17 cellular contexts compared by ENCODE assay signal in the genomic region with DNA sequence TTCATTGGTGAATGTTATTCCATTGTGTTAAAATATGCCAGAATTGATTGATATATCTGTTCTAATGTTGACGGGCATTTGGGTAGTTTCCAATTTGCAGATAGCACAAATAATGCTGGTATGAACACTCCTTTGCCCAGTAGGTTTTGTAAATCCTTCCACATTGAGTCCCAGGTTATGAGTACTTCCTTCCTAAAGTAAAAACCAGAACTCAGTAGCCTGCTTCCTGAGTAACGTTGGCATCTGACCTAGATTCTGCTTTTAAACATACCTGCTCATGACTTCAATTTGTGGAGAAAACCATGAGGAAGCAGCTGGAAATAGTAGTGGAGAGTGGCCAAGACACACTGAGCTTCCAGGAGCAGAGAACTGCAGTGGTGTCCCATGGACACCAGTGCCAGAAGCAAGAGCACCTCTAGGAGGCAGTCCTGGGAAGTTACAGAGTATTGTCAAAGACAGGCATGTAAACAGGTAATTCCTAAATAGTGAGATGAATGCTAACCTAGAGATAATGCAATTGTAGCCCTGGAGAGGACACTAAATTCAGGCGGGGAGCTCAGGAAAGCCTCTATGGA. TPM values are rescaled to one million over a fixed set of nuclear protein-coding genes. Genes with fewer than 3 reads are reported as not detected.
DNase-seq lines count a peak whose midpoint lies in the region; ATAC-seq and TF ChIP-seq lines count a peak whose summit lies in the region.
"Had no signal": no experiment of that assay in that cellular context is flagged by ENCODE, and none has a peak within 500 bp of the region (broad histone marks: within the 10 kb centered on the region; RNA-seq: fewer than 3 reads in every experiment).

No MANE protein-coding gene starts in this region.

- H3K27me3 ChIP-seq in A673 (replicated peaks; ENCODE audit: insufficient read depth, low read depth, low read length, poor library complexity), result no peaks in the 10 kb centered on the region
- H3K27me3 ChIP-seq: BLaER1 treated with 17β-estradiol and CSF1 and Interleukin-3, amounts not matched to agents 10 nM and 100 nM had no signal

- peak; percentile 45 for TF ChIP-seq CTCF in A673 (conservative IDR thresholded peaks at IDR 0.05; ENCODE audit: low read depth, low read length)
- TF ChIP-seq CTCF in GM12865 (IDR thresholded peaks at IDR 0.05; ENCODE audit: insufficient read depth, low read depth, low read length, missing control alignments), result peak; percentile 16
- TF ChIP-seq CTCF in OCI-LY7 (conservative IDR thresholded peaks at IDR 0.05; ENCODE audit: low read length), result 0 out of 2 replicates have a peak, but pooled peaks have one; percentile 20
- peak; percentile 8 for TF ChIP-seq CTCF in fibroblast of the aortic adventitia (IDR thresholded peaks at IDR 0.05; ENCODE audit: insufficient read depth, low read length)
- TF ChIP-seq CTCF in progenitor cell of endocrine pancreas (IDR thresholded peaks at IDR 0.05; ENCODE audit: unreplicated experiment), result no peak

- no peak for DNase-seq in A673 (ENCODE audit: low spot score)
- DNase-seq in GM12865 (ENCODE audit: low read depth), result no peak
- DNase-seq in OCI-LY7 (ENCODE audit: low spot score), result no peak
- DNase-seq in fibroblast of the aortic adventitia (ENCODE audit: low read depth), result no peak
- no peak for DNase-seq in NCI-H2196 (lab: John Stamatoyannopoulos, UW; ENCODE audit: unreplicated experiment)
- DNase-seq in NCI-H146 treated with DMSO at 0.1 percent for 48 hours (lab: John Stamatoyannopoulos, UW; ENCODE audit: unreplicated experiment), result no peak
- no peak for DNase-seq in progenitor cell of endocrine pancreas (ENCODE audit: low spot score, unreplicated experiment)
- DNase-seq: activated CD8-positive, alpha-beta memory T cell treated with anti-CD3 and anti-CD28 coated beads, Interleukin-2, amount 50 U/mL, for 4 hours; islet precursor cell; NCI-H510A; psoas muscle; stimulated activated CD4-positive, alpha-beta T cell treated with anti-CD3 and anti-CD28 coated beads, Interleukin-2, amount 100 ng/mL, for 48 hours; stimulated activated naive B cell treated with anti-CD40 and anti-IgM and Interleukin-4, amounts not matched to agents 10 μg/mL and 1 μg/mL and 100 μg/mL, for 72 hours had no signal

- H3K79me2 ChIP-seq in OCI-LY7 (ENCODE audit: insufficient read depth, low read depth, low read length), result no peaks in the 10 kb centered on the region

- no peak overlapping the region for H2AFZ ChIP-seq in OCI-LY7 (ENCODE audit: low read length)

- H3K9me3 ChIP-seq in A673 (ENCODE audit: low read depth, low read length, poor library complexity, severe bottlenecking) (no peaks in the 10 kb centered on the region), OCI-LY7 (ENCODE audit: low read length) (no peaks in the 10 kb centered on the region)
- H3K9me3 ChIP-seq: psoas muscle had no signal

- POLR2A ChIA-PET in A673 (lab: Charles Lee; ENCODE audit: low non-redundant PET) (no interaction called here), OCI-LY7 (lab: Charles Lee) (interaction anchor here (0.6 kb wide), 1 partner anchor 199 kb away, joined by 3 read pairs; no protein-coding TSS in a partner anchor)

- ATAC-seq in GM21528 (IDR thresholded peaks at IDR 0.05; ENCODE audit: low FRiP score, unreplicated experiment), result no peak
- ATAC-seq: psoas muscle; Right ventricle myocardium inferior; stimulated activated naive B cell treated with anti-CD40 and anti-IgM and Interleukin-4, amounts not matched to agents 10 μg/mL and 1 μg/mL and 100 μg/mL, for 72 hours had no signal

- no peaks in the 10 kb centered on the region for H4K20me1 ChIP-seq in OCI-LY7 (ENCODE audit: insufficient read depth, low read length)
- H4K20me1 ChIP-seq: BLaER1 treated with 17β-estradiol and CSF1 and Interleukin-3, amounts not matched to agents 10 nM and 100 nM had no signal

- H3K4me1 ChIP-seq in A673 (ENCODE audit: insufficient read depth, low read length, poor library complexity, severe bottlenecking) (peaks cover 20% of the 10 kb centered on the region), OCI-LY7 (ENCODE audit: insufficient read depth, low read length, poor library complexity, severe bottlenecking) (no peaks in the 10 kb centered on the region)
- H3K4me1 ChIP-seq: BLaER1 treated with 17β-estradiol and CSF1 and Interleukin-3, amounts not matched to agents 10 nM and 100 nM; psoas muscle had no signal

- H3K4me1 Mint-ChIP-seq in progenitor cell of endocrine pancreas (ENCODE audit: low read depth), result no peaks in the 10 kb centered on the region
- H3K4me1 Mint-ChIP-seq: stimulated activated naive B cell treated with anti-CD40 and anti-IgM and Interleukin-4, amounts not matched to agents 10 μg/mL and 1 μg/mL and 100 μg/mL, for 72 hours had no signal

- H3K27ac ChIP-seq in A673 (ENCODE audit: low read depth, low read length, poor library complexity, severe bottlenecking), result no peak overlapping the region
- H3K27ac ChIP-seq in OCI-LY7 (ENCODE audit: low read depth, low read length, poor library complexity, severe bottlenecking), result no peak overlapping the region
- H3K27ac ChIP-seq: BLaER1 treated with 17β-estradiol and CSF1 and Interleukin-3, amounts not matched to agents 10 nM and 100 nM; psoas muscle had no signal

- no peak overlapping the region for H3K4me3 Mint-ChIP-seq in progenitor cell of endocrine pancreas (ENCODE audit: low read depth)
- H3K4me3 Mint-ChIP-seq: stimulated activated naive B cell treated with anti-CD40 and anti-IgM and Interleukin-4, amounts not matched to agents 10 μg/mL and 1 μg/mL and 100 μg/mL, for 72 hours had no signal

- no peaks in the 10 kb centered on the region for H3K36me3 ChIP-seq in A673 (ENCODE audit: insufficient read depth, low read length, poor library complexity, severe bottlenecking)
- no peaks in the 10 kb centered on the region for H3K36me3 ChIP-seq in OCI-LY7 (ENCODE audit: insufficient read depth, low read length)
- H3K36me3 ChIP-seq: BLaER1 treated with 17β-estradiol and CSF1 and Interleukin-3, amounts not matched to agents 10 nM and 100 nM had no signal

- no peaks in the 10 kb centered on the region for H3K36me3 Mint-ChIP-seq in progenitor cell of endocrine pancreas (ENCODE audit: insufficient read depth)

- H3K27ac Mint-ChIP-seq in progenitor cell of endocrine pancreas, result no peak overlapping the region
- H3K27ac Mint-ChIP-seq: stimulated activated naive B cell treated with anti-CD40 and anti-IgM and Interleukin-4, amounts not matched to agents 10 μg/mL and 1 μg/mL and 100 μg/mL, for 72 hours had no signal

- H3K4me2 ChIP-seq in OCI-LY7 (ENCODE audit: low read length), result no peak overlapping the region
- H3K4me2 ChIP-seq: BLaER1 treated with 17β-estradiol and CSF1 and Interleukin-3, amounts not matched to agents 10 nM and 100 nM had no signal

- H3K27me3 Mint-ChIP-seq in progenitor cell of endocrine pancreas, result peaks cover 3% of the 10 kb centered on the region
- H3K27me3 Mint-ChIP-seq: stimulated activated naive B cell treated with anti-CD40 and anti-IgM and Interleukin-4, amounts not matched to agents 10 μg/mL and 1 μg/mL and 100 μg/mL, for 72 hours had no signal

- intact Hi-C loops in A673 (cut with micrococcal nuclease; ENCODE audit: unreplicated experiment), result no loop called here
- intact Hi-C loops in OCI-LY7 (cut with micrococcal nuclease; ENCODE audit: unreplicated experiment), result no loop called here

- CTCF ChIA-PET in A673 (lab: Charles Lee) (no interaction called here), OCI-LY7 (lab: Charles Lee; ENCODE audit: unreplicated experiment) (no interaction called here)

- BruUV-seq in A673 (replicated peaks; lab: Mats Ljungman, UMichigan) (no TSS peak), OCI-LY7 (replicated peaks; lab: Mats Ljungman, UMichigan) (no TSS peak)

- H3K9me2 ChIP-seq in OCI-LY7 (ENCODE audit: insufficient read depth, low read length), result no peaks in the 10 kb centered on the region

- no peak overlapping the region for H3K4me3 ChIP-seq in A673 (ENCODE audit: low read depth, low read length, poor library complexity, severe bottlenecking)
- no peak overlapping the region for H3K4me3 ChIP-seq in GM12865 (ENCODE audit: low read depth, low read length)
- no peak overlapping the region for H3K4me3 ChIP-seq in OCI-LY7 (ENCODE audit: low read depth, low read length, poor library complexity, severe bottlenecking)
- H3K4me3 ChIP-seq in fibroblast of the aortic adventitia (ENCODE audit: low read depth, low read length), result no peak overlapping the region
- H3K4me3 ChIP-seq: BLaER1 treated with 17β-estradiol and CSF1 and Interleukin-3, amounts not matched to agents 10 nM and 100 nM; psoas muscle had no signal

- H3K9me3 Mint-ChIP-seq in progenitor cell of endocrine pancreas (ENCODE audit: low read depth), result no peaks in the 10 kb centered on the region

RNA-seq across cellular contexts. Expression of a gene that starts 24.3 kb away (rescaled TPM):
- total RNA-seq in A673 (2021), result 8.4 and 9.1 TPM in 2 replicates
- total RNA-seq in OCI-LY7 (2014; rRNA removed; shearing (Covaris generic)), result 0.10 and 0.13 TPM in 2 replicates
- total RNA-seq in OCI-LY7 (2022), result 0.06 and 0.52 TPM in 2 replicates
- 0.49 and 3.3 TPM in 2 replicates for total RNA-seq in fibroblast of the aortic adventitia (ENCODE audit: low replicate concordance)
- total RNA-seq in progenitor cell of endocrine pancreas, result 0.62 and 0.69 TPM in 2 replicates
- total RNA-seq: G401 had no signal
